ENCODE assay signal across 1 cellular context in genomic region chr6:32894085-32895005, GRCh38.
A peak's percentile ranks its signal among the peaks of the same experiment; 100 is the strongest.
TF ChIP-seq lines count a peak whose summit lies in the region.

No MANE protein-coding gene starts in this region.

TF ChIP-seq in GM23338, 12 proteins besides CTCF, POLR2A, EP300 and RAD21 (continued from another document):
- TF ChIP-seq ZNF462 (CRISPR knock-in tag; IDR thresholded peaks at IDR 0.05): no peak
- TF ChIP-seq CREB1 (CRISPR knock-in tag; IDR thresholded peaks at IDR 0.05; ENCODE audit: low read depth): peak; percentile 19; the same call in 1 of the 2 replicates
- TF ChIP-seq ZNF331 (CRISPR knock-in tag; IDR thresholded peaks at IDR 0.05; ENCODE audit: low read depth): no peak
- TF ChIP-seq REST (IDR thresholded peaks at IDR 0.05; ENCODE audit: unreplicated experiment): no peak
- no peak for TF ChIP-seq EZH2phosphoT487 (IDR thresholded peaks at IDR 0.05; ENCODE audit: unreplicated experiment)
- no peak for TF ChIP-seq EZH2 (IDR thresholded peaks at IDR 0.05; ENCODE audit: low read depth, unreplicated experiment)
- no peak for TF ChIP-seq STAT1 (IDR thresholded peaks at IDR 0.05; ENCODE audit: unreplicated experiment)
- no peak for TF ChIP-seq NANOG (IDR thresholded peaks at IDR 0.05; ENCODE audit: borderline replicate concordance)
- peak; percentile 16; the same call in 1 of the 2 replicates for TF ChIP-seq ETS1 (IDR thresholded peaks at IDR 0.05)
- TF ChIP-seq POLR2AphosphoS5 (IDR thresholded peaks at IDR 0.05; ENCODE audit: low read depth): peak; percentile 92
- TF ChIP-seq JUNB (IDR thresholded peaks at IDR 0.05; ENCODE audit: unreplicated experiment): no peak
